In genomic region chr6:152301021-152301805, GRCh38 we compare ENCODE assay signal across 8 cellular contexts.
A peak's percentile ranks its signal among the peaks of the same experiment; 100 is the strongest.
DNase-seq lines count a peak whose midpoint lies in the region; ATAC-seq, FAIRE-seq and TF ChIP-seq lines count a peak whose summit lies in the region.

No MANE protein-coding gene starts in this region.

- H2AK5ac ChIP-seq in IMR-90 (ENCODE audit: low read depth, low read length), result no peak overlapping the region

- CTCF ChIA-PET in Calu3 (lab: Charles Lee), result interaction anchor here (1.0 to 1.5 kb wide), 3 partner anchors 29 to 342 kb away, joined by 3 to 4 read pairs (median 4); no protein-coding TSS in a partner anchor
- CTCF ChIA-PET in IMR-90 (lab: Yijun Ruan, JAX), result interaction anchor here (0.6 to 2.1 kb wide), 4 partner anchors 16 to 64 kb away, joined by 3 to 10 read pairs (median 6); no protein-coding TSS in a partner anchor

- no peaks in the 10 kb centered on the region for H3K9me3 ChIP-seq in IMR-90 (ENCODE audit: control insufficient read depth, insufficient read depth, low read length)

- H3K4me3 ChIP-seq in IMR-90 (ENCODE audit: insufficient read depth, low read depth, low read length) (peak overlapping the region; percentile 77), choroid plexus epithelial cell (ENCODE audit: low read depth, low read length) (peak overlapping the region; percentile 79)

- BruUV-seq in Calu3 (replicated peaks; lab: Mats Ljungman, UMichigan) (no TSS peak), IMR-90 (replicated peaks; lab: Mats Ljungman, UMichigan) (no TSS peak)

- peak overlapping the region; percentile 76 for H2BK120ac ChIP-seq in IMR-90 (ENCODE audit: low read depth, low read length)

- POLR2A ChIA-PET in IMR-90 (lab: Charles Lee; ENCODE audit: unreplicated experiment), result interaction anchor here (0.6 kb wide), 1 partner anchor 16 kb away, joined by 6 read pairs; no protein-coding TSS in a partner anchor

- peak overlapping the region; percentile 93 for H2AFZ ChIP-seq in IMR-90 (replicated peaks; ENCODE audit: low read length, poor library complexity)

- H3K79me1 ChIP-seq in IMR-90 (ENCODE audit: low read depth in 1 of 2, low read length in 2 of 2), result peaks cover 9 to 10% of the 10 kb centered on the region in 2 experiments; a peak in 3 of 4 replicates

- H4K5ac ChIP-seq in IMR-90 (ENCODE audit: low read depth, low read length), result peak overlapping the region; percentile 63

- DNase-seq in Calu3 (no peak), IMR-90 (peak; percentile 64), choroid plexus epithelial cell (ENCODE audit: low read depth) (peak; percentile 84), mucosa of gallbladder (ENCODE audit: low spot score) (peak; percentile 55), NCI-H2081 treated with DMSO at 0.1 percent for 48 hours (lab: John Stamatoyannopoulos, UW) (no peak), NCI-H1436 treated with DMSO at 0.1 percent for 48 hours (lab: John Stamatoyannopoulos, UW) (no peak), D721Med (ENCODE audit: insufficient read length, low spot score) (no peak)

- H3K9ac ChIP-seq in IMR-90 (ENCODE audit: low read depth, low read length), result peak overlapping the region; percentile 60

- H3K27me3 Mint-ChIP-seq in Calu3 (ENCODE audit: unreplicated experiment), result no peaks in the 10 kb centered on the region

- 0% methylated on average over 2 of the region's 9 CpGs; no CpG with 5 or more reads in 1 of the 2 experiments for WGBS in IMR-90 (ENCODE audit: extremely low coverage in 2 of 2, insufficient read length in 1 of 2), 2 experiments

- H2AK9ac ChIP-seq in IMR-90 (replicated peaks; ENCODE audit: low read depth, low read length, poor library complexity), result peak overlapping the region; percentile 83

- H3K27ac Mint-ChIP-seq in Calu3 (ENCODE audit: unreplicated experiment), result peak overlapping the region; percentile 58

- peaks cover 5% of the 10 kb centered on the region; the same call in 1 of the 2 replicates for H3K4me1 ChIP-seq in IMR-90 (ENCODE audit: control insufficient read depth, insufficient read depth, low read length)

- peak overlapping the region; percentile 86 for H3K27ac ChIP-seq in IMR-90 (ENCODE audit: insufficient read depth, low read length)

- peak overlapping the region; percentile 88 for H3K4me2 ChIP-seq in IMR-90 (ENCODE audit: low read depth, low read length)

- peak overlapping the region; percentile 47; the same call in 2 of the 3 replicates for H2BK15ac ChIP-seq in IMR-90 (ENCODE audit: low read depth, low read length)

- H3K27me3 ChIP-seq in IMR-90 (ENCODE audit: control insufficient read depth, insufficient read depth, low read length), result no peaks in the 10 kb centered on the region

- H4K8ac ChIP-seq in IMR-90 (ENCODE audit: low read depth in 2 of 2, low read length in 2 of 2), result peak overlapping the region; percentile 20 to 72; a peak in 1 of 4 replicates

- peak overlapping the region; percentile 88 for H3K4me3 Mint-ChIP-seq in Calu3 (ENCODE audit: low read depth, unreplicated experiment)

- H3K36me3 Mint-ChIP-seq in Calu3 (ENCODE audit: insufficient read depth, unreplicated experiment), result peaks cover 11% of the 10 kb centered on the region

- no peaks in the 10 kb centered on the region for H3K9me3 Mint-ChIP-seq in Calu3 (ENCODE audit: low read depth, unreplicated experiment)

- peak overlapping the region; percentile 68 for H3K4ac ChIP-seq in IMR-90 (ENCODE audit: low read depth, low read length)

- H2BK20ac ChIP-seq in IMR-90 (ENCODE audit: low read depth, low read length), result peak overlapping the region; percentile 52; the same call in 1 of the 2 replicates

- in situ Hi-C loops in IMR-90 (cut with MboI; ENCODE audit: low sequenced_read_pairs), result no loop called here

- H3K9me1 ChIP-seq in IMR-90 (ENCODE audit: insufficient read depth, low read length), result peaks cover 3% of the 10 kb centered on the region; the same call in 1 of the 2 replicates

- peak; percentile 25 for ATAC-seq in GM21515 (IDR thresholded peaks at IDR 0.05; ENCODE audit: unreplicated experiment)
- ATAC-seq in IMR-90 (ENCODE audit: low read depth), result peak; percentile 55

- TF ChIP-seq RAD21 in IMR-90 (IDR thresholded peaks at IDR 0.05; ENCODE audit: low read length), result no peak

- H2BK5ac ChIP-seq in IMR-90 (ENCODE audit: low read depth, low read length, poor library complexity, severe bottlenecking), result peak overlapping the region; percentile 78

- peaks cover 3% of the 10 kb centered on the region for H4K20me1 ChIP-seq in IMR-90 (ENCODE audit: insufficient read depth, low read length)

- peaks cover 7% of the 10 kb centered on the region for H3K36me3 ChIP-seq in IMR-90 (ENCODE audit: control insufficient read depth, insufficient read depth, low read length)

- H3K56ac ChIP-seq in IMR-90 (ENCODE audit: extremely low read depth, insufficient read depth, low read length), result peak overlapping the region; percentile 57; the same call in 1 of the 2 replicates

- no peak for TF ChIP-seq CTCF in Calu3 (IDR thresholded peaks at IDR 0.05; ENCODE audit: unreplicated experiment)
- TF ChIP-seq CTCF in IMR-90 (conservative IDR thresholded peaks at IDR 0.05; ENCODE audit: low read depth, low read length), result no peak
- no peak for TF ChIP-seq CTCF in choroid plexus epithelial cell (conservative IDR thresholded peaks at IDR 0.05; ENCODE audit: low read depth, low read length)
- TF ChIP-seq CTCF in D721Med (IDR thresholded peaks at IDR 0.05; ENCODE audit: insufficient read depth, missing control alignments), result no peak

- H3K23ac ChIP-seq in IMR-90 (ENCODE audit: low read depth, low read length), result 0 out of 2 replicates have a peak overlapping the region, but pooled peaks have one; percentile 50

- H4K91ac ChIP-seq in IMR-90 (ENCODE audit: insufficient read depth, low read depth, low read length), result no peak overlapping the region

- H3K4me1 Mint-ChIP-seq in Calu3 (ENCODE audit: low read depth, unreplicated experiment), result peaks cover 11% of the 10 kb centered on the region

- intact Hi-C loops in Calu3 (cut with micrococcal nuclease; ENCODE audit: unreplicated experiment) (loop anchor here (5.0 kb wide), 1 partner anchor 56 kb away; no protein-coding TSS in a partner anchor), IMR-90 (cut with micrococcal nuclease) (loop anchor here (10.0 kb wide), 1 partner anchor 374 kb away; no protein-coding TSS in a partner anchor)

- peak overlapping the region; percentile 56; the same call in 1 of the 2 replicates for H3K14ac ChIP-seq in IMR-90 (replicated peaks; ENCODE audit: low read depth, low read length)

- peak overlapping the region; percentile 78; the same call in 1 of the 2 replicates for H3K18ac ChIP-seq in IMR-90 (ENCODE audit: low read depth, low read length)

- no peak for TF ChIP-seq POLR2A in IMR-90 (IDR thresholded peaks at IDR 0.05; ENCODE audit: low read depth, low read length)

- FAIRE-seq in D721Med (lab: Jason Lieb, UNC), result no peak

- dilution Hi-C loops in IMR-90 (cut with HindIII; ENCODE audit: low sequenced_read_pairs, unreplicated experiment), result no loop called here

TF ChIP-seq in IMR-90, 13 proteins besides CTCF, POLR2A, EP300 and RAD21:
- TF ChIP-seq RCOR1 (IDR thresholded peaks at IDR 0.05; ENCODE audit: insufficient replicate concordance, low read length), result no peak
- no peak for TF ChIP-seq CHD1 (IDR thresholded peaks at IDR 0.05; ENCODE audit: low read depth, low read length)
- TF ChIP-seq RFX5 (IDR thresholded peaks at IDR 0.05; ENCODE audit: low read depth, low read length), result no peak
- TF ChIP-seq MXI1 (IDR thresholded peaks at IDR 0.05; ENCODE audit: borderline replicate concordance, low read depth, low read length), result no peak
- TF ChIP-seq CEBPB (IDR thresholded peaks at IDR 0.05; ENCODE audit: low read depth, low read length), result peak; percentile 92
- TF ChIP-seq USF2 (IDR thresholded peaks at IDR 0.05; ENCODE audit: low read depth, low read length), result no peak
- no peak for TF ChIP-seq MAZ (IDR thresholded peaks at IDR 0.05; ENCODE audit: borderline replicate concordance, low read depth, low read length)
- TF ChIP-seq, protein P1, sequence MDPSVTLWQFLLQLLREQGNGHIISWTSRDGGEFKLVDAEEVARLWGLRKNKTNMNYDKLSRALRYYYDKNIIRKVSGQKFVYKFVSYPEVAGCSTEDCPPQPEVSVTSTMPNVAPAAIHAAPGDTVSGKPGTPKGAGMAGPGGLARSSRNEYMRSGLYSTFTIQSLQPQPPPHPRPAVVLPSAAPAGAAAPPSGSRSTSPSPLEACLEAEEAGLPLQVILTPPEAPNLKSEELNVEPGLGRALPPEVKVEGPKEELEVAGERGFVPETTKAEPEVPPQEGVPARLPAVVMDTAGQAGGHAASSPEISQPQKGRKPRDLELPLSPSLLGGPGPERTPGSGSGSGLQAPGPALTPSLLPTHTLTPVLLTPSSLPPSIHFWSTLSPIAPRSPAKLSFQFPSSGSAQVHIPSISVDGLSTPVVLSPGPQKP (IDR thresholded peaks at IDR 0.05; ENCODE audit: borderline replicate concordance, low read depth, low read length), result no peak
TF ChIP-seq in IMR-90: peak in this region for 1.

Comparison
In these comparisons a context has a peak if more than half of its experiments do, and no peak if none do; other contexts are left out.
1. DNase-seq: peak in IMR-90 (single experiment), choroid plexus epithelial cell (single experiment) and mucosa of gallbladder (single experiment); none in Calu3 (single experiment), NCI-H2081 treated with DMSO at 0.1 percent for 48 hours (single experiment), NCI-H1436 treated with DMSO at 0.1 percent for 48 hours (single experiment) and D721Med (single experiment).